In genomic region chr2:158305501-158305900, GRCh38 we compare ENCODE assay signal across 26 cellular contexts.
"Had no signal": no experiment of that assay in that cellular context is flagged by ENCODE, and none has a peak within 500 bp of the region (broad histone marks: within the 10 kb centered on the region; RNA-seq: fewer than 3 reads in every experiment).

No MANE protein-coding gene starts in this region.

- H3K4me1 ChIP-seq: breast epithelium, colonic mucosa, esophagus squamous epithelium, foreskin keratinocyte, pancreas, psoas muscle, right atrium auricular region, tibial artery had no signal

- H3K4me3 ChIP-seq: breast epithelium, colonic mucosa, dorsolateral prefrontal cortex, esophagus squamous epithelium, hepatocyte, pancreas, psoas muscle, right atrium auricular region, tibial artery had no signal

- ATAC-seq: activated T-helper 17 cell treated with anti-CD3 and anti-CD28 coated beads, Interleukin-2, amount 50 U/mL, for 72 hours; effector memory CD8-positive, alpha-beta T cell; foreskin keratinocyte; left ventricle myocardium superior; natural killer cell treated with Interleukin-12 subunit alpha and Interleukin-12 subunit beta and Interleukin-15 and Interleukin-18, amount 100 ng/mL, for 72 hours; pancreas; psoas muscle had no signal

- H3K9me3 ChIP-seq: breast epithelium, colonic mucosa, esophagus squamous epithelium, pancreas, psoas muscle, right atrium auricular region, tibial artery had no signal

- H3K36me3 ChIP-seq: breast epithelium, colonic mucosa, esophagus squamous epithelium, pancreas, right atrium auricular region, tibial artery, WERI-Rb-1 had no signal

- DNase-seq: activated CD4-positive, alpha-beta T cell treated with anti-CD3 and anti-CD28 coated beads, Interleukin-2, amount 50 U/mL, for 1 hour; activated CD4-positive, CD25-positive, alpha-beta regulatory T cell treated with anti-CD3 and anti-CD28 coated beads, Interleukin-2, amount 50 U/mL, for 72 hours; activated CD8-positive, alpha-beta memory T cell treated with anti-CD3 and anti-CD28 coated beads for 24 hours; activated CD8-positive, alpha-beta memory T cell treated with anti-CD3 and anti-CD28 coated beads, Interleukin-2, amount 50 U/mL, for 4 hours; activated naive CD8-positive, alpha-beta T cell treated with anti-CD3 and anti-CD28 coated beads for 36 hours; activated T-cell treated with anti-CD3 and anti-CD28 coated beads, Interleukin-2, amount 50 U/mL, for 24 hours; amniotic stem cell; colonic mucosa; dorsolateral prefrontal cortex; effector memory CD8-positive, alpha-beta T cell; esophagus squamous epithelium; glutamatergic neuron; left ventricle myocardium superior; mammary epithelial cell; pancreas; psoas muscle; stimulated activated CD4-positive, alpha-beta T cell treated with anti-CD3 and anti-CD28 coated beads, Interleukin-1b, Interleukin-23, amount 100 ng/mL, for 48 hours; substantia nigra; tibial artery; WERI-Rb-1 had no signal

- H3K27me3 ChIP-seq: breast epithelium, colonic mucosa, dorsolateral prefrontal cortex, esophagus squamous epithelium, foreskin keratinocyte, hepatocyte, pancreas, right atrium auricular region, tibial artery had no signal

- H3K27ac ChIP-seq: breast epithelium, colonic mucosa, dorsolateral prefrontal cortex, esophagus squamous epithelium, foreskin keratinocyte, hepatocyte, pancreas, psoas muscle, right atrium auricular region, tibial artery, WERI-Rb-1 had no signal
